Comparison of ENCODE assay signal across 1 cellular context in the genomic region with DNA sequence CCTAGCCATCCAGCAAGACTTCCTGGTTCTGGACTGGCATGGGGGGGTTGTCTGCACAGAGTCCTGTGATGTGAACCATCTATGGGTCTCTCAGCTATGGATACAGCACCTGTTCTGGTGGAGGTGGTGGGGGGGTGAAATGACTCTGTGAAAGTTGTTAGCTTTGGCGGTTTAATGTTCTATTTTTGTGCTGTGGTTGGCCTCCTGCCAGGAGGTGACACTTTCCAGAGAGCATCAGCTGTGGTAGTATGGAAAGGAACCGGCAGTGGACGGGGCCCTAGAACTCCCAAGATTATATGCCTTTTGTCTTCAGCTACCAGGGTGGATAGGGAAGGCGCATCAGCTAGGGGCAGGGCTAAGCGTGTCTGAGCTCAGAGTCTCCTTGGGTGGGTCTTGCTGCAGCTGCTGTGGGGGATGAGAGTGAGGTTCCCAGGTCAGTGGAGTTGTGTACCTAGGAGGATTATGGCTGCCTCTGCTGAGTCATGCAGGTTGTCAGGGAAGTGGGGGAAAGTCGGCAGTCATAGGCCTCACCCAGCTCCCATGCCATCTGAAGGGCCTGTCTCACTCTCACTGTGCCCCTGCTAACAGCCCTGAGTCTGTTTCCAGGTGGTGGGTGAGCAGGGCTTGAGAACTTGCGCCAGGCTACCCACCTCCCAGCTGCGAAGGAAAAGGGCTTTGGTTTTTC.
TF ChIP-seq lines count a peak whose summit lies in the region.

No MANE protein-coding gene starts in this region.

TF ChIP-seq in K562, 482 proteins besides CTCF, POLR2A, EP300 and RAD21 (continued from another document):
- TF ChIP-seq RBFOX2 (IDR thresholded peaks at IDR 0.05; ENCODE audit: low read depth, low read length) (no peak), ZNF263 (CRISPR knock-in tag; IDR thresholded peaks at IDR 0.05; ENCODE audit: borderline replicate concordance) (no peak), ZNF586 (CRISPR knock-in tag; conservative IDR thresholded peaks at IDR 0.05) (no peak), C11orf30 (IDR thresholded peaks at IDR 0.05; ENCODE audit: low read depth) (peak; percentile 81), ZNF354B (CRISPR knock-in tag; IDR thresholded peaks at IDR 0.05) (no peak), NFIC (IDR thresholded peaks at IDR 0.05) (peak; percentile 96), ZNF668 (CRISPR knock-in tag; IDR thresholded peaks at IDR 0.05) (no peak), NR1H2 (CRISPR knock-in tag; IDR thresholded peaks at IDR 0.05) (no peak), SAP30 (IDR thresholded peaks at IDR 0.05; ENCODE audit: borderline replicate concordance, insufficient read depth, low read depth, low read length, poor library complexity, severe bottlenecking) (no peak), ETV1 (tag; conservative IDR thresholded peaks at IDR 0.05; ENCODE audit: low read depth) (no peak), NCOA6 (IDR thresholded peaks at IDR 0.05) (no peak), ZNF764 (CRISPR knock-in tag; IDR thresholded peaks at IDR 0.05; ENCODE audit: low read depth) (no peak), ZBTB8A (IDR thresholded peaks at IDR 0.05; ENCODE audit: partially characterized antibody) (no peak), MAFG (tag; conservative IDR thresholded peaks at IDR 0.05) (peak; percentile 71; the same call in 1 of the 2 replicates), ARID1B (IDR thresholded peaks at IDR 0.05) (peak; percentile 21; the same call in 1 of the 2 replicates), ZNF431 (CRISPR knock-in tag; IDR thresholded peaks at IDR 0.05) (no peak), RBM15 (IDR thresholded peaks at IDR 0.05; ENCODE audit: insufficient read depth, low read length) (no peak)
- TF ChIP-seq, protein P1, sequence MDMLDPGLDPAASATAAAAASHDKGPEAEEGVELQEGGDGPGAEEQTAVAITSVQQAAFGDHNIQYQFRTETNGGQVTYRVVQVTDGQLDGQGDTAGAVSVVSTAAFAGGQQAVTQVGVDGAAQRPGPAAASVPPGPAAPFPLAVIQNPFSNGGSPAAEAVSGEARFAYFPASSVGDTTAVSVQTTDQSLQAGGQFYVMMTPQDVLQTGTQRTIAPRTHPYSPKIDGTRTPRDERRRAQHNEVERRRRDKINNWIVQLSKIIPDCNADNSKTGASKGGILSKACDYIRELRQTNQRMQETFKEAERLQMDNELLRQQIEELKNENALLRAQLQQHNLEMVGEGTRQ (CRISPR knock-in tag; IDR thresholded peaks at IDR 0.05) = no peak
- TF ChIP-seq, protein P2, sequence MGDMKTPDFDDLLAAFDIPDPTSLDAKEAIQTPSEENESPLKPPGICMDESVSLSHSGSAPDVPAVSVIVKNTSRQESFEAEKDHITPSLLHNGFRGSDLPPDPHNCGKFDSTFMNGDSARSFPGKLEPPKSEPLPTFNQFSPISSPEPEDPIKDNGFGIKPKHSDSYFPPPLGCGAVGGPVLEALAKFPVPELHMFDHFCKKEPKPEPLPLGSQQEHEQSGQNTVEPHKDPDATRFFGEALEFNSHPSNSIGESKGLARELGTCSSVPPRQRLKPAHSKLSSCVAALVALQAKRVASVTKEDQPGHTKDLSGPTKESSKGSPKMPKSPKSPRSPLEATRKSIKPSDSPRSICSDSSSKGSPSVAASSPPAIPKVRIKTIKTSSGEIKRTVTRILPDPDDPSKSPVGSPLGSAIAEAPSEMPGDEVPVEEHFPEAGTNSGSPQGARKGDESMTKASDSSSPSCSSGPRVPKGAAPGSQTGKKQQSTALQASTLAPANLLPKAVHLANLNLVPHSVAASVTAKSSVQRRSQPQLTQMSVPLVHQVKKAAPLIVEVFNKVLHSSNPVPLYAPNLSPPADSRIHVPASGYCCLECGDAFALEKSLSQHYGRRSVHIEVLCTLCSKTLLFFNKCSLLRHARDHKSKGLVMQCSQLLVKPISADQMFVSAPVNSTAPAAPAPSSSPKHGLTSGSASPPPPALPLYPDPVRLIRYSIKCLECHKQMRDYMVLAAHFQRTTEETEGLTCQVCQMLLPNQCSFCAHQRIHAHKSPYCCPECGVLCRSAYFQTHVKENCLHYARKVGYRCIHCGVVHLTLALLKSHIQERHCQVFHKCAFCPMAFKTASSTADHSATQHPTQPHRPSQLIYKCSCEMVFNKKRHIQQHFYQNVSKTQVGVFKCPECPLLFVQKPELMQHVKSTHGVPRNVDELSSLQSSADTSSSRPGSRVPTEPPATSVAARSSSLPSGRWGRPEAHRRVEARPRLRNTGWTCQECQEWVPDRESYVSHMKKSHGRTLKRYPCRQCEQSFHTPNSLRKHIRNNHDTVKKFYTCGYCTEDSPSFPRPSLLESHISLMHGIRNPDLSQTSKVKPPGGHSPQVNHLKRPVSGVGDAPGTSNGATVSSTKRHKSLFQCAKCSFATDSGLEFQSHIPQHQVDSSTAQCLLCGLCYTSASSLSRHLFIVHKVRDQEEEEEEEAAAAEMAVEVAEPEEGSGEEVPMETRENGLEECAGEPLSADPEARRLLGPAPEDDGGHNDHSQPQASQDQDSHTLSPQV (IDR thresholded peaks at IDR 0.05) = peak; percentile 68; the same call in 1 of the 2 replicates
- TF ChIP-seq, protein P3, sequence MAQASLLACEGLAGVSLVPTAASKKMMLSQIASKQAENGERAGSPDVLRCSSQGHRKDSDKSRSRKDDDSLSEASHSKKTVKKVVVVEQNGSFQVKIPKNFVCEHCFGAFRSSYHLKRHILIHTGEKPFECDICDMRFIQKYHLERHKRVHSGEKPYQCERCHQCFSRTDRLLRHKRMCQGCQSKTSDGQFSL (CRISPR knock-in tag; IDR thresholded peaks at IDR 0.05) = peak; percentile 83
- TF ChIP-seq, protein P3 (tag; IDR thresholded peaks at IDR 0.05) = no peak
TF ChIP-seq in K562: peak in this region for 25.
